ENCODE assay signal across 1 cellular context in the genomic region with DNA sequence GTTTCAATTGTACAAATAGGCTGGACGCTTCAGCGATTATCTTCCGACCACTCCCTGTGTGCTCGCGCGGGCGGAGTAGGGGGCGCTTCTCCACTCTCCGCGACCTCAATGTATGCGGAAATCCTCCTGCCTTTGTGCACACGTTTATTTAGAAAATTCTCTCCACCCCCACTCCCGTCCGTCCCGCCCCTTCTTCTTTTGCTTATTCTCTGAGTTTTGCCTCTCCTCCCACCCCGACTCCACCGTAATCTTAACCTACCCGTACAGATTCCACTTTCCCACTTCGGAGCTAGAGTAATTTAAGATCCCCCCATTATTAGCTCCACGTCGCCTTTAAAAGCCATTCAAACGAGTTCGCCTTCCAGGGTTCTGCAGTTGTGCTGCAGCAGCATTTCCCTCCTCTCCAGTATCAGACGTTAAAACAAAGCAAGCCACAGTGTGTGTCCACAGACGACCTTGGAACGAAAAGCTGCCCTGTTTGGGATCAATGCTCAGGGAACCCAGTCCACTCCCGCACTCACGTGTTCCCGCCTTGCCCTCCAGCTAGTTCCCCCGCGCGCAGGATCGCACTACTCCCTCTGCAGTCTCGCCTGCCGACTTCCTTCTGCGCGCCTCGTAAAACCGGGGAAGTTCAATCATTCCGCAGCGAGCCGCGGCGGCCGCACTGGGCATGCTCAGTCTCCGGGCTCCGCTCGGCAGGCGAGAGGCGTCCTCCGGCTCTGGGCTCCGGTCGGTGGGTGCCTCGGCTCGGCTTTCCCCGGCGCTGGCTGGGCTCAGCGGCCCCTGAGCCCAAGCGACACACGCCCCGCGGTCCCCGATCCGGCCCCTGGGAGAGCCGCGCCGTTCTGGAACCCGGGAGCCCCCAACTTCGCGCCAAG.
TF ChIP-seq lines count a peak whose summit lies in the region.

A gene with protein sequence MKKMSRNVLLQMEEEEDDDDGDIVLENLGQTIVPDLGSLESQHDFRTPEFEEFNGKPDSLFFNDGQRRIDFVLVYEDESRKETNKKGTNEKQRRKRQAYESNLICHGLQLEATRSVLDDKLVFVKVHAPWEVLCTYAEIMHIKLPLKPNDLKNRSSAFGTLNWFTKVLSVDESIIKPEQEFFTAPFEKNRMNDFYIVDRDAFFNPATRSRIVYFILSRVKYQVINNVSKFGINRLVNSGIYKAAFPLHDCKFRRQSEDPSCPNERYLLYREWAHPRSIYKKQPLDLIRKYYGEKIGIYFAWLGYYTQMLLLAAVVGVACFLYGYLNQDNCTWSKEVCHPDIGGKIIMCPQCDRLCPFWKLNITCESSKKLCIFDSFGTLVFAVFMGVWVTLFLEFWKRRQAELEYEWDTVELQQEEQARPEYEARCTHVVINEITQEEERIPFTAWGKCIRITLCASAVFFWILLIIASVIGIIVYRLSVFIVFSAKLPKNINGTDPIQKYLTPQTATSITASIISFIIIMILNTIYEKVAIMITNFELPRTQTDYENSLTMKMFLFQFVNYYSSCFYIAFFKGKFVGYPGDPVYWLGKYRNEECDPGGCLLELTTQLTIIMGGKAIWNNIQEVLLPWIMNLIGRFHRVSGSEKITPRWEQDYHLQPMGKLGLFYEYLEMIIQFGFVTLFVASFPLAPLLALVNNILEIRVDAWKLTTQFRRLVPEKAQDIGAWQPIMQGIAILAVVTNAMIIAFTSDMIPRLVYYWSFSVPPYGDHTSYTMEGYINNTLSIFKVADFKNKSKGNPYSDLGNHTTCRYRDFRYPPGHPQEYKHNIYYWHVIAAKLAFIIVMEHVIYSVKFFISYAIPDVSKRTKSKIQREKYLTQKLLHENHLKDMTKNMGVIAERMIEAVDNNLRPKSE (plus strand): TSS at position 677 of the 878 bp plus-strand sequence. CDS start 227 bp downstream, outside the sequence.

TF ChIP-seq in K562, 482 proteins besides CTCF, POLR2A, EP300 and RAD21 (continued from another document and continues in another):
- TF ChIP-seq, protein P1, sequence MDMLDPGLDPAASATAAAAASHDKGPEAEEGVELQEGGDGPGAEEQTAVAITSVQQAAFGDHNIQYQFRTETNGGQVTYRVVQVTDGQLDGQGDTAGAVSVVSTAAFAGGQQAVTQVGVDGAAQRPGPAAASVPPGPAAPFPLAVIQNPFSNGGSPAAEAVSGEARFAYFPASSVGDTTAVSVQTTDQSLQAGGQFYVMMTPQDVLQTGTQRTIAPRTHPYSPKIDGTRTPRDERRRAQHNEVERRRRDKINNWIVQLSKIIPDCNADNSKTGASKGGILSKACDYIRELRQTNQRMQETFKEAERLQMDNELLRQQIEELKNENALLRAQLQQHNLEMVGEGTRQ (CRISPR knock-in tag; IDR thresholded peaks at IDR 0.05) = peak; percentile 30; the same call in 1 of the 2 replicates
- TF ChIP-seq, protein P2, sequence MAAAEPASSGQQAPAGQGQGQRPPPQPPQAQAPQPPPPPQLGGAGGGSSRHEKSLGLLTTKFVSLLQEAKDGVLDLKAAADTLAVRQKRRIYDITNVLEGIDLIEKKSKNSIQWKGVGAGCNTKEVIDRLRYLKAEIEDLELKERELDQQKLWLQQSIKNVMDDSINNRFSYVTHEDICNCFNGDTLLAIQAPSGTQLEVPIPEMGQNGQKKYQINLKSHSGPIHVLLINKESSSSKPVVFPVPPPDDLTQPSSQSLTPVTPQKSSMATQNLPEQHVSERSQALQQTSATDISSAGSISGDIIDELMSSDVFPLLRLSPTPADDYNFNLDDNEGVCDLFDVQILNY (CRISPR knock-in tag; IDR thresholded peaks at IDR 0.05) = 0 out of 2 replicates have a peak, but pooled peaks have one; percentile 64
- TF ChIP-seq CSDE1 (IDR thresholded peaks at IDR 0.05) = no peak
- peak; percentile 65 for TF ChIP-seq ZNF316 (IDR thresholded peaks at IDR 0.05)
- TF ChIP-seq NFE2 (IDR thresholded peaks at IDR 0.05; ENCODE audit: low read depth) = no peak
- TF ChIP-seq, protein P3, sequence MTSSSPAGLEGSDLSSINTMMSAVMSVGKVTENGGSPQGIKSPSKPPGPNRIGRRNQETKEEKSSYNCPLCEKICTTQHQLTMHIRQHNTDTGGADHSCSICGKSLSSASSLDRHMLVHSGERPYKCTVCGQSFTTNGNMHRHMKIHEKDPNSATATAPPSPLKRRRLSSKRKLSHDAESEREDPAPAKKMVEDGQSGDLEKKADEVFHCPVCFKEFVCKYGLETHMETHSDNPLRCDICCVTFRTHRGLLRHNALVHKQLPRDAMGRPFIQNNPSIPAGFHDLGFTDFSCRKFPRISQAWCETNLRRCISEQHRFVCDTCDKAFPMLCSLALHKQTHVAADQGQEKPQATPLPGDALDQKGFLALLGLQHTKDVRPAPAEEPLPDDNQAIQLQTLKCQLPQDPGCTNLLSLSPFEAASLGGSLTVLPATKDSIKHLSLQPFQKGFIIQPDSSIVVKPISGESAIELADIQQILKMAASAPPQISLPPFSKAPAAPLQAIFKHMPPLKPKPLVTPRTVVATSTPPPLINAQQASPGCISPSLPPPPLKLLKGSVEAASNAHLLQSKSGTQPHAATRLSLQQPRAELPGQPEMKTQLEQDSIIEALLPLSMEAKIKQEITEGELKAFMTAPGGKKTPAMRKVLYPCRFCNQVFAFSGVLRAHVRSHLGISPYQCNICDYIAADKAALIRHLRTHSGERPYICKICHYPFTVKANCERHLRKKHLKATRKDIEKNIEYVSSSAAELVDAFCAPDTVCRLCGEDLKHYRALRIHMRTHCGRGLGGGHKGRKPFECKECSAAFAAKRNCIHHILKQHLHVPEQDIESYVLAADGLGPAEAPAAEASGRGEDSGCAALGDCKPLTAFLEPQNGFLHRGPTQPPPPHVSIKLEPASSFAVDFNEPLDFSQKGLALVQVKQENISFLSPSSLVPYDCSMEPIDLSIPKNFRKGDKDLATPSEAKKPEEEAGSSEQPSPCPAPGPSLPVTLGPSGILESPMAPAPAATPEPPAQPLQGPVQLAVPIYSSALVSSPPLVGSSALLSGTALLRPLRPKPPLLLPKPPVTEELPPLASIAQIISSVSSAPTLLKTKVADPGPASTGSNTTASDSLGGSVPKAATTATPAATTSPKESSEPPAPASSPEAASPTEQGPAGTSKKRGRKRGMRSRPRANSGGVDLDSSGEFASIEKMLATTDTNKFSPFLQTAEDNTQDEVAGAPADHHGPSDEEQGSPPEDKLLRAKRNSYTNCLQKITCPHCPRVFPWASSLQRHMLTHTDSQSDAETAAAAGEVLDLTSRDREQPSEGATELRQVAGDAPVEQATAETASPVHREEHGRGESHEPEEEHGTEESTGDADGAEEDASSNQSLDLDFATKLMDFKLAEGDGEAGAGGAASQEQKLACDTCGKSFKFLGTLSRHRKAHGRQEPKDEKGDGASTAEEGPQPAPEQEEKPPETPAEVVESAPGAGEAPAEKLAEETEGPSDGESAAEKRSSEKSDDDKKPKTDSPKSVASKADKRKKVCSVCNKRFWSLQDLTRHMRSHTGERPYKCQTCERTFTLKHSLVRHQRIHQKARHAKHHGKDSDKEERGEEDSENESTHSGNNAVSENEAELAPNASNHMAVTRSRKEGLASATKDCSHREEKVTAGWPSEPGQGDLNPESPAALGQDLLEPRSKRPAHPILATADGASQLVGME (CRISPR knock-in tag; IDR thresholded peaks at IDR 0.05) = no peak
- 0 out of 2 replicates have a peak, but pooled peaks have one; percentile 43 for TF ChIP-seq KAT7 (CRISPR knock-in tag; IDR thresholded peaks at IDR 0.05; ENCODE audit: borderline replicate concordance)
- TF ChIP-seq TCF7 (IDR thresholded peaks at IDR 0.05; ENCODE audit: borderline replicate concordance) = no peak; the same call in 1 of the 2 replicates
- no peak; the same call in 1 of the 2 replicates for TF ChIP-seq ZNF143 (CRISPR knock-in tag; IDR thresholded peaks at IDR 0.05)
- TF ChIP-seq TAF15 (IDR thresholded peaks at IDR 0.05; ENCODE audit: low read depth, low read length) = no peak
- peak; percentile 42 for TF ChIP-seq CREM (IDR thresholded peaks at IDR 0.05; ENCODE audit: low read depth)
- TF ChIP-seq PHTF2 (CRISPR knock-in tag; IDR thresholded peaks at IDR 0.05) = no peak
- TF ChIP-seq JUN (IDR thresholded peaks at IDR 0.05; ENCODE audit: borderline replicate concordance, low read depth, low read length) = no peak
- TF ChIP-seq JUN (CRISPR knock-in tag; IDR thresholded peaks at IDR 0.05; ENCODE audit: borderline replicate concordance) = no peak
- TF ChIP-seq HDAC1 (IDR thresholded peaks at IDR 0.05) = peak in 1 of 2 experiments; percentile 89; a peak in 2 of 4 replicates
- TF ChIP-seq, protein P4, sequence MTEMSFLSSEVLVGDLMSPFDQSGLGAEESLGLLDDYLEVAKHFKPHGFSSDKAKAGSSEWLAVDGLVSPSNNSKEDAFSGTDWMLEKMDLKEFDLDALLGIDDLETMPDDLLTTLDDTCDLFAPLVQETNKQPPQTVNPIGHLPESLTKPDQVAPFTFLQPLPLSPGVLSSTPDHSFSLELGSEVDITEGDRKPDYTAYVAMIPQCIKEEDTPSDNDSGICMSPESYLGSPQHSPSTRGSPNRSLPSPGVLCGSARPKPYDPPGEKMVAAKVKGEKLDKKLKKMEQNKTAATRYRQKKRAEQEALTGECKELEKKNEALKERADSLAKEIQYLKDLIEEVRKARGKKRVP (CRISPR knock-in tag; IDR thresholded peaks at IDR 0.05) = no peak
- TF ChIP-seq, protein P5, sequence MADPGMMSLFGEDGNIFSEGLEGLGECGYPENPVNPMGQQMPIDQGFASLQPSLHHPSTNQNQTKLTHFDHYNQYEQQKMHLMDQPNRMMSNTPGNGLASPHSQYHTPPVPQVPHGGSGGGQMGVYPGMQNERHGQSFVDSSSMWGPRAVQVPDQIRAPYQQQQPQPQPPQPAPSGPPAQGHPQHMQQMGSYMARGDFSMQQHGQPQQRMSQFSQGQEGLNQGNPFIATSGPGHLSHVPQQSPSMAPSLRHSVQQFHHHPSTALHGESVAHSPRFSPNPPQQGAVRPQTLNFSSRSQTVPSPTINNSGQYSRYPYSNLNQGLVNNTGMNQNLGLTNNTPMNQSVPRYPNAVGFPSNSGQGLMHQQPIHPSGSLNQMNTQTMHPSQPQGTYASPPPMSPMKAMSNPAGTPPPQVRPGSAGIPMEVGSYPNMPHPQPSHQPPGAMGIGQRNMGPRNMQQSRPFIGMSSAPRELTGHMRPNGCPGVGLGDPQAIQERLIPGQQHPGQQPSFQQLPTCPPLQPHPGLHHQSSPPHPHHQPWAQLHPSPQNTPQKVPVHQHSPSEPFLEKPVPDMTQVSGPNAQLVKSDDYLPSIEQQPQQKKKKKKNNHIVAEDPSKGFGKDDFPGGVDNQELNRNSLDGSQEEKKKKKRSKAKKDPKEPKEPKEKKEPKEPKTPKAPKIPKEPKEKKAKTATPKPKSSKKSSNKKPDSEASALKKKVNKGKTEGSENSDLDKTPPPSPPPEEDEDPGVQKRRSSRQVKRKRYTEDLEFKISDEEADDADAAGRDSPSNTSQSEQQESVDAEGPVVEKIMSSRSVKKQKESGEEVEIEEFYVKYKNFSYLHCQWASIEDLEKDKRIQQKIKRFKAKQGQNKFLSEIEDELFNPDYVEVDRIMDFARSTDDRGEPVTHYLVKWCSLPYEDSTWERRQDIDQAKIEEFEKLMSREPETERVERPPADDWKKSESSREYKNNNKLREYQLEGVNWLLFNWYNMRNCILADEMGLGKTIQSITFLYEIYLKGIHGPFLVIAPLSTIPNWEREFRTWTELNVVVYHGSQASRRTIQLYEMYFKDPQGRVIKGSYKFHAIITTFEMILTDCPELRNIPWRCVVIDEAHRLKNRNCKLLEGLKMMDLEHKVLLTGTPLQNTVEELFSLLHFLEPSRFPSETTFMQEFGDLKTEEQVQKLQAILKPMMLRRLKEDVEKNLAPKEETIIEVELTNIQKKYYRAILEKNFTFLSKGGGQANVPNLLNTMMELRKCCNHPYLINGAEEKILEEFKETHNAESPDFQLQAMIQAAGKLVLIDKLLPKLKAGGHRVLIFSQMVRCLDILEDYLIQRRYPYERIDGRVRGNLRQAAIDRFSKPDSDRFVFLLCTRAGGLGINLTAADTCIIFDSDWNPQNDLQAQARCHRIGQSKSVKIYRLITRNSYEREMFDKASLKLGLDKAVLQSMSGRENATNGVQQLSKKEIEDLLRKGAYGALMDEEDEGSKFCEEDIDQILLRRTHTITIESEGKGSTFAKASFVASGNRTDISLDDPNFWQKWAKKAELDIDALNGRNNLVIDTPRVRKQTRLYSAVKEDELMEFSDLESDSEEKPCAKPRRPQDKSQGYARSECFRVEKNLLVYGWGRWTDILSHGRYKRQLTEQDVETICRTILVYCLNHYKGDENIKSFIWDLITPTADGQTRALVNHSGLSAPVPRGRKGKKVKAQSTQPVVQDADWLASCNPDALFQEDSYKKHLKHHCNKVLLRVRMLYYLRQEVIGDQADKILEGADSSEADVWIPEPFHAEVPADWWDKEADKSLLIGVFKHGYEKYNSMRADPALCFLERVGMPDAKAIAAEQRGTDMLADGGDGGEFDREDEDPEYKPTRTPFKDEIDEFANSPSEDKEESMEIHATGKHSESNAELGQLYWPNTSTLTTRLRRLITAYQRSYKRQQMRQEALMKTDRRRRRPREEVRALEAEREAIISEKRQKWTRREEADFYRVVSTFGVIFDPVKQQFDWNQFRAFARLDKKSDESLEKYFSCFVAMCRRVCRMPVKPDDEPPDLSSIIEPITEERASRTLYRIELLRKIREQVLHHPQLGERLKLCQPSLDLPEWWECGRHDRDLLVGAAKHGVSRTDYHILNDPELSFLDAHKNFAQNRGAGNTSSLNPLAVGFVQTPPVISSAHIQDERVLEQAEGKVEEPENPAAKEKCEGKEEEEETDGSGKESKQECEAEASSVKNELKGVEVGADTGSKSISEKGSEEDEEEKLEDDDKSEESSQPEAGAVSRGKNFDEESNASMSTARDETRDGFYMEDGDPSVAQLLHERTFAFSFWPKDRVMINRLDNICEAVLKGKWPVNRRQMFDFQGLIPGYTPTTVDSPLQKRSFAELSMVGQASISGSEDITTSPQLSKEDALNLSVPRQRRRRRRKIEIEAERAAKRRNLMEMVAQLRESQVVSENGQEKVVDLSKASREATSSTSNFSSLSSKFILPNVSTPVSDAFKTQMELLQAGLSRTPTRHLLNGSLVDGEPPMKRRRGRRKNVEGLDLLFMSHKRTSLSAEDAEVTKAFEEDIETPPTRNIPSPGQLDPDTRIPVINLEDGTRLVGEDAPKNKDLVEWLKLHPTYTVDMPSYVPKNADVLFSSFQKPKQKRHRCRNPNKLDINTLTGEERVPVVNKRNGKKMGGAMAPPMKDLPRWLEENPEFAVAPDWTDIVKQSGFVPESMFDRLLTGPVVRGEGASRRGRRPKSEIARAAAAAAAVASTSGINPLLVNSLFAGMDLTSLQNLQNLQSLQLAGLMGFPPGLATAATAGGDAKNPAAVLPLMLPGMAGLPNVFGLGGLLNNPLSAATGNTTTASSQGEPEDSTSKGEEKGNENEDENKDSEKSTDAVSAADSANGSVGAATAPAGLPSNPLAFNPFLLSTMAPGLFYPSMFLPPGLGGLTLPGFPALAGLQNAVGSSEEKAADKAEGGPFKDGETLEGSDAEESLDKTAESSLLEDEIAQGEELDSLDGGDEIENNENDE (IDR thresholded peaks at IDR 0.05; ENCODE audit: low read depth, low read length) = no peak
- TF ChIP-seq ZNF668 (CRISPR knock-in tag; IDR thresholded peaks at IDR 0.05) = no peak
- TF ChIP-seq, protein P6, sequence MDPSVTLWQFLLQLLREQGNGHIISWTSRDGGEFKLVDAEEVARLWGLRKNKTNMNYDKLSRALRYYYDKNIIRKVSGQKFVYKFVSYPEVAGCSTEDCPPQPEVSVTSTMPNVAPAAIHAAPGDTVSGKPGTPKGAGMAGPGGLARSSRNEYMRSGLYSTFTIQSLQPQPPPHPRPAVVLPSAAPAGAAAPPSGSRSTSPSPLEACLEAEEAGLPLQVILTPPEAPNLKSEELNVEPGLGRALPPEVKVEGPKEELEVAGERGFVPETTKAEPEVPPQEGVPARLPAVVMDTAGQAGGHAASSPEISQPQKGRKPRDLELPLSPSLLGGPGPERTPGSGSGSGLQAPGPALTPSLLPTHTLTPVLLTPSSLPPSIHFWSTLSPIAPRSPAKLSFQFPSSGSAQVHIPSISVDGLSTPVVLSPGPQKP (CRISPR knock-in tag; IDR thresholded peaks at IDR 0.05) = no peak
- TF ChIP-seq EWSR1 (IDR thresholded peaks at IDR 0.05; ENCODE audit: borderline replicate concordance, low read depth, partially characterized antibody) = no peak
- peak; percentile 56; the same call in 1 of the 2 replicates for TF ChIP-seq C11orf30 (IDR thresholded peaks at IDR 0.05; ENCODE audit: low read depth)
- TF ChIP-seq MAFG (tag; conservative IDR thresholded peaks at IDR 0.05) = peak; percentile 47; the same call in 1 of the 2 replicates
